ENCODE assay signal across 11 cellular contexts in the genomic region with DNA sequence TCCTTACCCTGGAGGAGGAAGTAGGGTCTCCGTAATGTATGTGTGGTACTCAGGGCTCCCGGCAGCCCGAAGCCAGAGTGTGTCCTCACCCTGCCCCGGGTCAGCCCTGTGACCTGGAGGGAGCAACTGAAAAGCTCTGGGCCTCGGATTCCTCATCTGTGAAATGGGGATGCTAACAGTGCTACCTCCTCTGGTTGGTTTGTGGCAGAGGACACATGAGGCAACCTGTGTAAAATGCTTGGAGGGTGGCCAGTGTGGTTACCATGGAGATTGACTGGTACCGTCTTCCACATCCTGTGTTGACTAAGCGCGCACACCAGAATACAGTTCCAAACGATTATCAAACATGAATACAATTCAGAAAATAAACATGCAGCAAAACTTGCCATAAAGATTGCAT.
DNase-seq lines count a peak whose midpoint lies in the region; ATAC-seq, FAIRE-seq and TF ChIP-seq lines count a peak whose summit lies in the region.
"Had no signal": no experiment of that assay in that cellular context is flagged by ENCODE, and none has a peak within 500 bp of the region (broad histone marks: within the 10 kb centered on the region; RNA-seq: fewer than 3 reads in every experiment).

No MANE protein-coding gene starts in this region.

- no peaks in the 10 kb centered on the region for H3K79me2 ChIP-seq in keratinocyte (ENCODE audit: control insufficient read depth, insufficient read depth, low read length)
- H3K79me2 ChIP-seq in hepatocyte, result no peaks in the 10 kb centered on the region

- no peaks in the 10 kb centered on the region for H3K9me2 ChIP-seq in hepatocyte (replicated peaks; ENCODE audit: insufficient read depth)

- H2AFZ ChIP-seq in keratinocyte (ENCODE audit: control insufficient read depth, low read length) (no peak overlapping the region), hepatocyte (no peak overlapping the region)

- WGBS in hepatocyte (ENCODE audit: low lambda C conversion rate, missing lambda C conversion rate), result 85% methylated on average over 9 of the region's 9 CpGs

- H3K27me3 ChIP-seq in keratinocyte (ENCODE audit: control insufficient read depth, extremely low read depth, insufficient read depth, low read length), result no peaks in the 10 kb centered on the region
- H3K27me3 ChIP-seq in hepatocyte, result no peaks in the 10 kb centered on the region
- H3K27me3 ChIP-seq: tibial artery had no signal

- no peak overlapping the region for H3K4me2 ChIP-seq in keratinocyte (ENCODE audit: control insufficient read depth, extremely low read depth, insufficient read depth, low read depth, low read length)
- no peak overlapping the region for H3K4me2 ChIP-seq in hepatocyte
- H3K4me2 ChIP-seq: A549 had no signal

- peaks cover 17% of the 10 kb centered on the region for H3K4me1 ChIP-seq in keratinocyte (ENCODE audit: control insufficient read depth, extremely low read depth, insufficient read depth, low read length)
- H3K4me1 ChIP-seq in hepatocyte (ENCODE audit: insufficient read depth), result no peaks in the 10 kb centered on the region
- H3K4me1 ChIP-seq: A549 had no signal

- dilution Hi-C loops in keratinocyte (cut with MboI; ENCODE audit: extremely low pct_ligation_motif_present, low sequenced_read_pairs), result no loop called here

- peaks cover 57% of the 10 kb centered on the region for H3K4me1 Mint-ChIP-seq in activated T-cell treated with anti-CD3 and anti-CD28 coated beads, Interleukin-2, amount 50 U/mL, for 4 hours (ENCODE audit: low read depth)

- peak overlapping the region; percentile 54 for H3K4me3 Mint-ChIP-seq in activated T-cell treated with anti-CD3 and anti-CD28 coated beads, Interleukin-2, amount 50 U/mL, for 4 hours

- no peaks in the 10 kb centered on the region for H3K9me1 ChIP-seq in keratinocyte (ENCODE audit: control insufficient read depth, extremely low read depth, insufficient read depth, low read length)

- H3K36me3 Mint-ChIP-seq in activated T-cell treated with anti-CD3 and anti-CD28 coated beads, Interleukin-2, amount 50 U/mL, for 4 hours (ENCODE audit: insufficient read depth), result no peaks in the 10 kb centered on the region

- no peak for TF ChIP-seq CTCF in keratinocyte (optimal IDR thresholded peaks at IDR 0.05 in 1 of 3, IDR thresholded peaks at IDR 0.05 in 1 of 3, conservative IDR thresholded peaks at IDR 0.05 in 1 of 3; ENCODE audit: extremely low read depth in 1 of 3, insufficient read depth in 2 of 3, low read length in 3 of 3)
- no peak for TF ChIP-seq CTCF in hepatocyte (IDR thresholded peaks at IDR 0.05; ENCODE audit: poor library complexity)

- no peaks in the 10 kb centered on the region for H4K20me1 ChIP-seq in keratinocyte (ENCODE audit: control insufficient read depth, extremely low read depth, insufficient read depth, low read length)
- H4K20me1 ChIP-seq in hepatocyte (ENCODE audit: insufficient read depth, poor library complexity, severe bottlenecking), result no peaks in the 10 kb centered on the region

- H3K9me3 ChIP-seq in keratinocyte (ENCODE audit: control insufficient read depth, low read depth, low read length) (no peaks in the 10 kb centered on the region), hepatocyte (ENCODE audit: low read depth) (no peaks in the 10 kb centered on the region)
- H3K9me3 ChIP-seq: A549, tibial artery had no signal

- H3K27me3 Mint-ChIP-seq in activated T-cell treated with anti-CD3 and anti-CD28 coated beads, Interleukin-2, amount 50 U/mL, for 4 hours (ENCODE audit: low read depth), result no peaks in the 10 kb centered on the region

- no peak overlapping the region for H3K9ac ChIP-seq in keratinocyte (ENCODE audit: control insufficient read depth, extremely low read depth, insufficient read depth, low read length)

- FAIRE-seq in keratinocyte (lab: Jason Lieb, UNC), result peak; percentile 66
- FAIRE-seq: A549 had no signal

- no peaks in the 10 kb centered on the region for H3K9me3 Mint-ChIP-seq in activated T-cell treated with anti-CD3 and anti-CD28 coated beads, Interleukin-2, amount 50 U/mL, for 4 hours

- H3K27ac ChIP-seq in keratinocyte (ENCODE audit: control insufficient read depth, insufficient read depth, low read length) (no peak overlapping the region), hepatocyte (no peak overlapping the region)
- H3K27ac ChIP-seq: A549, HL-60, tibial artery had no signal

- no peaks in the 10 kb centered on the region for H3K36me3 ChIP-seq in keratinocyte (ENCODE audit: control insufficient read depth in 2 of 2, extremely low read depth in 1 of 2, insufficient read depth in 2 of 2, low read length in 2 of 2)
- no peaks in the 10 kb centered on the region for H3K36me3 ChIP-seq in hepatocyte (replicated peaks; ENCODE audit: insufficient read depth, low read depth)
- H3K36me3 ChIP-seq: tibial artery had no signal

- H3K4me3 ChIP-seq in keratinocyte (ENCODE audit: control insufficient read depth in 2 of 3, extremely low read depth in 1 of 3, insufficient read depth in 2 of 3, low read depth in 1 of 3, low read length in 3 of 3) (no peak overlapping the region), hepatocyte (no peak overlapping the region)
- H3K4me3 ChIP-seq: A549, tibial artery had no signal

- ATAC-seq in activated T-cell treated with anti-CD3 and anti-CD28 coated beads, Interleukin-2, amount 50 U/mL, for 4 hours, result peak; percentile 71 to 81
- peak; percentile 91 for ATAC-seq in stimulated activated naive CD8-positive, alpha-beta T cell treated with anti-CD3 and anti-CD28 coated beads, Interleukin-15, Interleukin-2, amounts not matched to agents 100 U/mL and 50 U/mL, for 24 hours
- ATAC-seq in HG02840 (IDR thresholded peaks at IDR 0.05; ENCODE audit: low FRiP score, unreplicated experiment), result no peak
- ATAC-seq: A549 had no signal

- peak in 2 of 3 experiments; percentile 14 to 65 for DNase-seq in NCI-H1417 (lab: John Stamatoyannopoulos, UW)
- DNase-seq in NCI-H1417 treated with DMSO at 0.1 percent for 48 hours (lab: John Stamatoyannopoulos, UW), result no peak
- DNase-seq in activated T-cell treated with anti-CD3 and anti-CD28 coated beads, Interleukin-2, amount 50 U/mL, for 4 hours, result peak; percentile 54
- no peak for DNase-seq in keratinocyte (ENCODE audit: low read depth, low spot score)
- peak; percentile 68 for DNase-seq in stimulated activated naive CD8-positive, alpha-beta T cell treated with anti-CD3 and anti-CD28 coated beads, Interleukin-15, Interleukin-2, amounts not matched to agents 100 U/mL and 50 U/mL, for 24 hours
- DNase-seq in NCI-H1694 treated with DMSO at 0.1 percent for 48 hours (lab: John Stamatoyannopoulos, UW), result no peak
- DNase-seq in hepatocyte (ENCODE audit: low spot score), result no peak

Comparison
In these comparisons a context has a peak if more than half of its experiments do, and no peak if none do; other contexts are left out.
1. DNase-seq: peak in NCI-H1417 (2 of 3), activated T-cell treated with anti-CD3 and anti-CD28 coated beads, Interleukin-2, amount 50 U/mL, for 4 hours (single experiment) and stimulated activated naive CD8-positive, alpha-beta T cell treated with anti-CD3 and anti-CD28 coated beads, Interleukin-15, Interleukin-2, amounts not matched to agents 100 U/mL and 50 U/mL, for 24 hours (single experiment); none in NCI-H1417 treated with DMSO at 0.1 percent for 48 hours (single experiment), keratinocyte (single experiment), NCI-H1694 treated with DMSO at 0.1 percent for 48 hours (single experiment) and hepatocyte (single experiment).